In the genomic region with DNA sequence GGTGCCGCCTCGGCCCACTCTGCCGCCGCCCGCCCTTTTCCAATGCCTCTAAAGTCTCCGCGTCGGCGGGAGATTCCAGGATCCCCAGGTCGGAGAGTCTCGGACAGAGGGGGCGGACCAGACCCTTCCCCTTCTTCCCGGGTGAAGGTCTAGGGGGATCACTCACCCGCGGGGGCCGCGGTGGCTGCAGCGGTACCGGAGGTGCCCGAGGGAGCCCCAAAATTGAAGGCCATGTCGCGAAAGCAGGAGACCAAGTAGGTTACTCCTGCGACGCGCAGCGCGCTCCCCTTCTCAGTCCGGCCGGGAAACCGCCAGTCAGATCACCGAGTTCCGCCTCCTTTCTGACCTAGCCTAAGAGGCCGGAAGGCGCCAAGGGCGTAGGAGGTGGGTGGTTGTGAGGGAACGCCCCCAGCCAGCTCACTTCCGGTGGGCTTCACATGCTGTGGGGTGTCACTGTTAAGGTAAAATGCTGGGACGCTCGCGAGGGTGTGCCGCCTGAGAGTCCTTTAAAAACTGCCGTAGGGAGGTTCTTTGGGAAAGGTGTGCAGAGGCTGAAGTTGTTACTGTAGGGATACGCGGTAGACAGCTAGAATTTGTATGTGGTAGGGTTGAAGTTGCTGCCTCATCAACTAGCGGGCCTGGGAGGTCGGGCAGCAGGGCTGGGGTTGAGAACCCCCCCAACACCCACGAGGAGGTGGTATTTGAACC, we compare ENCODE assay signal across 1 cellular context.
A peak's percentile ranks its signal among the peaks of the same experiment; 100 is the strongest.
TF ChIP-seq lines count a peak whose summit lies in the region.

Gene NUP54, minus strand, starts transcription at position 256 of the 708 bp plus-strand sequence. Its CDS starts 23 bp downstream, at position 233.

TF ChIP-seq in K562, 482 proteins besides CTCF, POLR2A, EP300 and RAD21 (continued from another document):
- TF ChIP-seq, protein P1, sequence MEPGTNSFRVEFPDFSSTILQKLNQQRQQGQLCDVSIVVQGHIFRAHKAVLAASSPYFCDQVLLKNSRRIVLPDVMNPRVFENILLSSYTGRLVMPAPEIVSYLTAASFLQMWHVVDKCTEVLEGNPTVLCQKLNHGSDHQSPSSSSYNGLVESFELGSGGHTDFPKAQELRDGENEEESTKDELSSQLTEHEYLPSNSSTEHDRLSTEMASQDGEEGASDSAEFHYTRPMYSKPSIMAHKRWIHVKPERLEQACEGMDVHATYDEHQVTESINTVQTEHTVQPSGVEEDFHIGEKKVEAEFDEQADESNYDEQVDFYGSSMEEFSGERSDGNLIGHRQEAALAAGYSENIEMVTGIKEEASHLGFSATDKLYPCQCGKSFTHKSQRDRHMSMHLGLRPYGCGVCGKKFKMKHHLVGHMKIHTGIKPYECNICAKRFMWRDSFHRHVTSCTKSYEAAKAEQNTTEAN (CRISPR knock-in tag; IDR thresholded peaks at IDR 0.05) = peak; percentile 90; the same call in 1 of the 2 replicates
- TF ChIP-seq, protein P2, sequence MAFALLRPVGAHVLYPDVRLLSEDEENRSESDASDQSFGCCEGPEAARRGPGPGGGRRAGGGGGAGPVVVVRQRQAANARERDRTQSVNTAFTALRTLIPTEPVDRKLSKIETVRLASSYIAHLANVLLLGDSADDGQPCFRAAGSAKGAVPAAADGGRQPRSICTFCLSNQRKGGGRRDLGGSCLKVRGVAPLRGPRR (CRISPR knock-in tag; IDR thresholded peaks at IDR 0.05) = no peak
- TF ChIP-seq PHB (CRISPR knock-in tag; IDR thresholded peaks at IDR 0.05) = 0 out of 2 replicates have a peak, but pooled peaks have one; percentile 61
TF ChIP-seq in K562: peak in this region for 192.
